ENCODE assay signal across 13 cellular contexts in genomic region chr5:58891971-58892343, GRCh38.
DNase-seq lines count a peak whose midpoint lies in the region; ATAC-seq, FAIRE-seq and TF ChIP-seq lines count a peak whose summit lies in the region.
"Had no signal": no experiment of that assay in that cellular context is flagged by ENCODE, and none has a peak within 500 bp of the region (broad histone marks: within the 10 kb centered on the region; RNA-seq: fewer than 3 reads in every experiment).

No MANE protein-coding gene starts in this region.

- H3K36me3 Mint-ChIP-seq in T-helper 1 cell treated with Interleukin-12 subunit alpha and Interleukin-12 subunit beta and Interleukin-4 antibody, amounts not matched to agents 30 μg/mL and 1 μg/mL, for 36 hours (ENCODE audit: low read depth) = no peaks in the 10 kb centered on the region
- H3K36me3 Mint-ChIP-seq in T-helper 17 cell (ENCODE audit: low read depth) = peaks cover 2% of the 10 kb centered on the region
- peaks cover 9% of the 10 kb centered on the region for H3K36me3 Mint-ChIP-seq in glutamatergic neuron (ENCODE audit: unreplicated experiment)
- no peaks in the 10 kb centered on the region for H3K36me3 Mint-ChIP-seq in stimulated activated effector memory CD8-positive, alpha-beta T cell treated with anti-CD3 and anti-CD28 coated beads, Interleukin-12 subunit alpha, Interleukin-12 subunit beta, amount 100 ng/mL, for 72 hours

- peaks cover 0 to 39% (median 2%) of the 10 kb centered on the region in 4 donors for H3K4me1 ChIP-seq in tibial nerve

- H3K9me3 ChIP-seq in T-helper 17 cell (ENCODE audit: control insufficient read depth, low read length, poor library complexity, severe bottlenecking) (no peaks in the 10 kb centered on the region), tibial nerve (no peaks in the 10 kb centered on the region)
- H3K9me3 ChIP-seq: esophagus squamous epithelium, sigmoid colon had no signal

- no peak for TF ChIP-seq POLR2A in tibial nerve (IDR thresholded peaks at IDR 0.05)
- no peak for TF ChIP-seq POLR2A in GM12891 (IDR thresholded peaks at IDR 0.05; ENCODE audit: low read depth, low read length)

- no peak for TF ChIP-seq EP300 in tibial nerve (IDR thresholded peaks at IDR 0.05)

- peaks cover 3% of the 10 kb centered on the region for H3K27me3 Mint-ChIP-seq in T-helper 1 cell treated with Interleukin-12 subunit alpha and Interleukin-12 subunit beta and Interleukin-4 antibody, amounts not matched to agents 30 μg/mL and 1 μg/mL, for 36 hours (ENCODE audit: low read depth)
- H3K27me3 Mint-ChIP-seq in T-helper 17 cell = peaks cover 6% of the 10 kb centered on the region
- H3K27me3 Mint-ChIP-seq in glutamatergic neuron (ENCODE audit: unreplicated experiment) = peaks cover 10% of the 10 kb centered on the region

- no peaks in the 10 kb centered on the region for H3K27me3 ChIP-seq in tibial nerve
- H3K27me3 ChIP-seq: esophagus squamous epithelium, sigmoid colon had no signal

- H3K4me3 Mint-ChIP-seq in T-helper 1 cell treated with Interleukin-12 subunit alpha and Interleukin-12 subunit beta and Interleukin-4 antibody, amounts not matched to agents 30 μg/mL and 1 μg/mL, for 36 hours = peak overlapping the region; percentile 10
- H3K4me3 Mint-ChIP-seq in T-helper 17 cell = no peak overlapping the region
- no peak overlapping the region for H3K4me3 Mint-ChIP-seq in glutamatergic neuron (ENCODE audit: unreplicated experiment)
- peak overlapping the region; percentile 63 for H3K4me3 Mint-ChIP-seq in stimulated activated effector memory CD8-positive, alpha-beta T cell treated with anti-CD3 and anti-CD28 coated beads, Interleukin-12 subunit alpha, Interleukin-12 subunit beta, amount 100 ng/mL, for 72 hours

- peak overlapping the region in 1 of 4 donors; percentile 6 for H3K4me3 ChIP-seq in tibial nerve
- H3K4me3 ChIP-seq: K562 had no signal

- H3K36me3 ChIP-seq in tibial nerve = no peaks in the 10 kb centered on the region
- H3K36me3 ChIP-seq: esophagus squamous epithelium, sigmoid colon had no signal

- peaks cover 23% of the 10 kb centered on the region for H3K4me1 Mint-ChIP-seq in T-helper 1 cell treated with Interleukin-12 subunit alpha and Interleukin-12 subunit beta and Interleukin-4 antibody, amounts not matched to agents 30 μg/mL and 1 μg/mL, for 36 hours (ENCODE audit: low read depth)
- H3K4me1 Mint-ChIP-seq in T-helper 17 cell = peaks cover 29% of the 10 kb centered on the region
- peaks cover 29% of the 10 kb centered on the region for H3K4me1 Mint-ChIP-seq in glutamatergic neuron (ENCODE audit: low read depth, unreplicated experiment)
- peaks cover 37% of the 10 kb centered on the region for H3K4me1 Mint-ChIP-seq in stimulated activated effector memory CD8-positive, alpha-beta T cell treated with anti-CD3 and anti-CD28 coated beads, Interleukin-12 subunit alpha, Interleukin-12 subunit beta, amount 100 ng/mL, for 72 hours

- FAIRE-seq in GM12891 (lab: Jason Lieb, UNC) = no peak

- ATAC-seq in T-helper 17 cell = no peak
- ATAC-seq in stimulated activated effector memory CD8-positive, alpha-beta T cell treated with anti-CD3 and anti-CD28 coated beads, Interleukin-12 subunit alpha, Interleukin-12 subunit beta, amount 100 ng/mL, for 72 hours = no peak

- DNase-seq in T-helper 1 cell (no peak), T-helper 17 cell (no peak), glutamatergic neuron (no peak), tibial nerve (ENCODE audit: low spot score in 2 of 2) (no peak), GM12891 (ENCODE audit: insufficient read length, low spot score) (no peak), SIG-M5 treated with dmso at 0.1 percent for 504 hours (lab: John Stamatoyannopoulos, UW; ENCODE audit: unreplicated experiment) (no peak)
- DNase-seq in stimulated activated effector memory CD8-positive, alpha-beta T cell treated with anti-CD3 and anti-CD28 coated beads, Interleukin-12 subunit alpha, Interleukin-12 subunit beta, amount 100 ng/mL, for 72 hours (ENCODE audit: low spot score in 2 of 2) = no peak
- DNase-seq: cerebellar nuclear complex, esophagus squamous epithelium had no signal

- no peaks in the 10 kb centered on the region for H3K9me3 Mint-ChIP-seq in T-helper 1 cell treated with Interleukin-12 subunit alpha and Interleukin-12 subunit beta and Interleukin-4 antibody, amounts not matched to agents 30 μg/mL and 1 μg/mL, for 36 hours
- peaks cover 15% of the 10 kb centered on the region for H3K9me3 Mint-ChIP-seq in glutamatergic neuron (ENCODE audit: unreplicated experiment)
- no peaks in the 10 kb centered on the region for H3K9me3 Mint-ChIP-seq in stimulated activated effector memory CD8-positive, alpha-beta T cell treated with anti-CD3 and anti-CD28 coated beads, Interleukin-12 subunit alpha, Interleukin-12 subunit beta, amount 100 ng/mL, for 72 hours
- H3K9me3 Mint-ChIP-seq: activated CD4-positive, alpha-beta T cell treated with anti-CD3 and anti-CD28 coated beads, Interleukin-2, amount 10 ng/mL, durations not matched to agents 24 days and 14 days had no signal

- TF ChIP-seq CTCF in glutamatergic neuron (IDR thresholded peaks at IDR 0.05; ENCODE audit: partially characterized antibody, unreplicated experiment) (peak; percentile 9), tibial nerve (IDR thresholded peaks at IDR 0.05) (no peak)

- H3K27ac Mint-ChIP-seq in T-helper 1 cell treated with Interleukin-12 subunit alpha and Interleukin-12 subunit beta and Interleukin-4 antibody, amounts not matched to agents 30 μg/mL and 1 μg/mL, for 36 hours = no peak overlapping the region
- peak overlapping the region; percentile 82 for H3K27ac Mint-ChIP-seq in T-helper 17 cell
- peak overlapping the region; percentile 99 for H3K27ac Mint-ChIP-seq in glutamatergic neuron (ENCODE audit: unreplicated experiment)
- H3K27ac Mint-ChIP-seq in stimulated activated effector memory CD8-positive, alpha-beta T cell treated with anti-CD3 and anti-CD28 coated beads, Interleukin-12 subunit alpha, Interleukin-12 subunit beta, amount 100 ng/mL, for 72 hours = peak overlapping the region; percentile 60

- H3K27ac ChIP-seq in tibial nerve = peak overlapping the region in 2 of 4 donors; percentile 67 to 75

TF ChIP-seq in GM12891, 5 proteins besides CTCF, POLR2A, EP300 and RAD21:
- no peak for TF ChIP-seq SPI1 (IDR thresholded peaks at IDR 0.05; ENCODE audit: low read depth, low read length)
- no peak for TF ChIP-seq POU2F2 (IDR thresholded peaks at IDR 0.05; ENCODE audit: low read depth, low read length)
- TF ChIP-seq PAX5 (IDR thresholded peaks at IDR 0.05; ENCODE audit: insufficient read depth, low read length, severe bottlenecking) = no peak
- no peak for TF ChIP-seq POLR2AphosphoS5 (IDR thresholded peaks at IDR 0.05; ENCODE audit: low read depth, low read length)
- TF ChIP-seq TAF1 (IDR thresholded peaks at IDR 0.05; ENCODE audit: low read depth, low read length) = no peak

Comparison
In these comparisons a context has a peak if more than half of its experiments do, and no peak if none do; other contexts are left out.
1. H3K4me3 Mint-ChIP-seq: peak in T-helper 1 cell treated with Interleukin-12 subunit alpha and Interleukin-12 subunit beta and Interleukin-4 antibody, amounts not matched to agents 30 μg/mL and 1 μg/mL, for 36 hours (single experiment) and stimulated activated effector memory CD8-positive, alpha-beta T cell treated with anti-CD3 and anti-CD28 coated beads, Interleukin-12 subunit alpha, Interleukin-12 subunit beta, amount 100 ng/mL, for 72 hours (single experiment); none in T-helper 17 cell (single experiment) and glutamatergic neuron (single experiment).